8 cellular contexts compared by ENCODE assay signal in genomic region chr12:67515679-67516363, GRCh38.
DNase-seq lines count a peak whose midpoint lies in the region; ATAC-seq and FAIRE-seq lines count a peak whose summit lies in the region.

No MANE protein-coding gene starts in this region.

- DNase-seq in Daoy (ENCODE audit: low read depth) (peak; percentile 64), SHP77 (lab: John Stamatoyannopoulos, UW) (peak; percentile 76 to 83), memory B cell (ENCODE audit: low spot score in 2 of 2) (no peak), amygdala (lab: John Stamatoyannopoulos, UW) (no peak), ecto neural progenitor cell (ENCODE audit: low spot score) (no peak), urothelium cell line (ENCODE audit: low spot score) (no peak)

- H3K9me3 Mint-ChIP-seq in memory B cell: no peaks in the 10 kb centered on the region

- ATAC-seq in GM21360 (IDR thresholded peaks at IDR 0.05; ENCODE audit: unreplicated experiment) (peak; percentile 80), HG03565 (IDR thresholded peaks at IDR 0.05; ENCODE audit: unreplicated experiment) (peak; percentile 72), memory B cell (ENCODE audit: low read depth) (peak; percentile 78)

- H3K4me3 Mint-ChIP-seq in memory B cell: peak overlapping the region; percentile 2

- no peaks in the 10 kb centered on the region for H3K36me3 Mint-ChIP-seq in memory B cell

- H3K27ac Mint-ChIP-seq in memory B cell: no peak overlapping the region

- no peaks in the 10 kb centered on the region for H3K27me3 Mint-ChIP-seq in memory B cell

- peaks cover 20% of the 10 kb centered on the region for H3K4me1 Mint-ChIP-seq in memory B cell

- FAIRE-seq in urothelium cell line (lab: Jason Lieb, UNC): no peak

Comparison
In these comparisons a context has a peak if more than half of its experiments do, and no peak if none do; other contexts are left out.
1. DNase-seq: peak in Daoy (single experiment) and SHP77 (2 of 2); none in memory B cell (0 of 2), amygdala (0 of 56), ecto neural progenitor cell (single experiment) and urothelium cell line (single experiment).
2. Peak in every context shown above with its lines, with median percentiles within 50 percentile points of each other: ATAC-seq.